20 cellular contexts compared by ENCODE assay signal in the genomic region with DNA sequence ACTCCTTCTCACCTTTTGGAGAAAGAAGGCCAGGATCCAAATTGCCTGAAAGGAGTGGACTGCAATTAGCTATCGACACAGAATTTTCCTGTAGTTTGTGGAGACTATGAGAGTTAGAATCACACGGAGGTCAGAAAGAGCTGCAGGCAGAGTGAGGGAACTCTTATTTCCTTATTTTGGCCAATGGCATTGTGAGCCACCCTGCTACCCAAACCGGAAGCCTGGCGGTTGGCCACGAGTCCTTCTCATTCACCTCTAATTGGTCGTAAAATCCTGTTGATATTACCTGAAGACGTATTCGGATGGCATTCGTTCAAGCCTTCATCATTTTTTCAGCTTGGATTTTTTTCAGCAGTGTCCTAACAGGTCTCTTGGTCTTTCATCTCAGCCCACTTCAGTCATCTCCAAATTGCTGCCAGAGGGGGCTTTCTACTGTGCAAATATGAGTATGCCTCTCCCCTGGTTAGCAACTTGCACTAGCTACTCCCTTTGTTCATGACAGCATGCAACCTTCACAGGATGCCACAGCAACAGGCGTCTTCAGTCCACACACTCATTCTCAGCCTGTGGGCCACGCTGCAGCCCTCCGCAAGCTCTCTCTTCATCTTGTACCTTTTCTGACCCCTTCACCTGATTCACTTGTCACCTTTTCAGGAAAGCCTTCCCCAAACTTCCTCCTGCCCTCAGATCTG.
"Had no signal": no experiment of that assay in that cellular context is flagged by ENCODE, and none has a peak within 500 bp of the region (broad histone marks: within the 10 kb centered on the region; RNA-seq: fewer than 3 reads in every experiment).

No MANE protein-coding gene starts in this region.

- H3K27ac ChIP-seq: breast epithelium, foreskin keratinocyte, prostate gland, testis, upper lobe of left lung had no signal

- FAIRE-seq: small intestine, TTC549 had no signal

- H3K27me3 Mint-ChIP-seq: stimulated activated naive CD8-positive, alpha-beta T cell treated with anti-CD3 and anti-CD28 coated beads, Interleukin-15, Interleukin-2, amounts not matched to agents 100 ng/mL and 50 ng/mL, for 24 hours had no signal

- H3K4me3 Mint-ChIP-seq: activated T-cell treated with anti-CD3 and anti-CD28 coated beads, Interleukin-2, amount 50 U/mL, for 4 hours; neural crest cell; stimulated activated naive CD8-positive, alpha-beta T cell treated with anti-CD3 and anti-CD28 coated beads, Interleukin-15, Interleukin-2, amounts not matched to agents 100 ng/mL and 50 ng/mL, for 24 hours had no signal

- H3K4me1 Mint-ChIP-seq: neural crest cell had no signal

- ATAC-seq: activated T-cell treated with anti-CD3 and anti-CD28 coated beads, Interleukin-2, amount 50 U/mL, for 4 hours; foreskin keratinocyte; right cardiac atrium had no signal

- DNase-seq: activated CD4-positive, alpha-beta T cell treated with anti-CD3 and anti-CD28 coated beads, Interleukin-2, amount 50 U/mL, for 4 hours; activated CD4-positive, CD25-positive, alpha-beta regulatory T cell treated with anti-CD3 and anti-CD28 coated beads, Interleukin-2, amount 50 U/mL, for 72 hours; activated gamma-delta T cell treated with Interleukin-2 at 50 U/mL for 16 hours; activated T-cell treated with anti-CD3 and anti-CD28 coated beads, Interleukin-2, amount 50 U/mL, for 4 hours; aorta; cerebellar nuclear complex; effector CD8-positive, alpha-beta T cell; foreskin keratinocyte; right cardiac atrium; small intestine; stimulated activated CD4-positive, alpha-beta T cell treated with anti-CD3 and anti-CD28 coated beads, Interleukin-4, amount 100 ng/mL, for 4 hours; stimulated activated CD8-positive, alpha-beta memory T cell treated with anti-CD3 and anti-CD28 coated beads, Interleukin-4, amount 100 ng/mL, for 48 hours; T-helper 2 cell; testis; upper lobe of left lung had no signal

- H3K27ac Mint-ChIP-seq: stimulated activated naive CD8-positive, alpha-beta T cell treated with anti-CD3 and anti-CD28 coated beads, Interleukin-15, Interleukin-2, amounts not matched to agents 100 ng/mL and 50 ng/mL, for 24 hours had no signal

- H3K9me3 Mint-ChIP-seq: activated T-cell treated with anti-CD3 and anti-CD28 coated beads, Interleukin-2, amount 50 U/mL, for 4 hours; stimulated activated naive CD8-positive, alpha-beta T cell treated with anti-CD3 and anti-CD28 coated beads, Interleukin-15, Interleukin-2, amounts not matched to agents 100 ng/mL and 50 ng/mL, for 24 hours had no signal
